8 cellular contexts compared by ENCODE assay signal in genomic region chr10:102408728-102409603, GRCh38. TPM values are rescaled to one million over a fixed set of nuclear protein-coding genes. Genes with fewer than 3 reads are reported as not detected.
DNase-seq lines count a peak whose midpoint lies in the region; ATAC-seq and TF ChIP-seq lines count a peak whose summit lies in the region.

No MANE protein-coding gene starts in this region.

- DNase-seq in GM12864 (ENCODE audit: low read depth), result no peak
- DNase-seq in T-helper 1 cell, result peak; percentile 40 to 67 (median 58)
- DNase-seq in ascending aorta (ENCODE audit: low spot score in 2 of 2), result no peak
- DNase-seq in stimulated activated CD4-positive, alpha-beta T cell treated with anti-CD3 and anti-CD28 coated beads, Interleukin-12 subunit alpha, Interleukin-12 subunit beta, amount 100 ng/mL, for 48 hours (ENCODE audit: low read depth in 2 of 3, low spot score in 1 of 3), result peak; percentile 65 to 75 (median 71)
- DNase-seq in NCI-H128 (lab: John Stamatoyannopoulos, UW; ENCODE audit: unreplicated experiment), result no peak

- no peak overlapping the region for H3K9ac ChIP-seq in iPS-20b (ENCODE audit: low read depth, low read length)

- H3K4me3 ChIP-seq in GM12864 (ENCODE audit: low read depth, low read length), result peak overlapping the region; percentile 12; the same call in 1 of the 2 replicates
- H3K4me3 ChIP-seq in ascending aorta, result peak overlapping the region; percentile 25 to 63
- H3K4me3 ChIP-seq in iPS-20b (ENCODE audit: low read length), result peak overlapping the region; percentile 66; the same call in 1 of the 2 replicates

- intact Hi-C loops in ascending aorta (cut with DNase I), result no loop called here

- TF ChIP-seq CTCF in GM12864 (IDR thresholded peaks at IDR 0.05; ENCODE audit: low read depth, low read length, missing control alignments) (no peak), ascending aorta (IDR thresholded peaks at IDR 0.05) (no peak)

- H3K36me3 ChIP-seq in ascending aorta, result no peaks in the 10 kb centered on the region
- H3K36me3 ChIP-seq in iPS-20b (ENCODE audit: insufficient read depth, low read depth, low read length), result no peaks in the 10 kb centered on the region

- no peak for ATAC-seq in GM21529 (IDR thresholded peaks at IDR 0.05; ENCODE audit: unreplicated experiment)
- ATAC-seq in GM21825 (IDR thresholded peaks at IDR 0.05; ENCODE audit: unreplicated experiment), result no peak

- H3K27ac ChIP-seq in ascending aorta, result no peak overlapping the region
- H3K27ac ChIP-seq in iPS-20b (ENCODE audit: low read length), result no peak overlapping the region

- no peaks in the 10 kb centered on the region for H3K9me3 ChIP-seq in ascending aorta
- no peaks in the 10 kb centered on the region for H3K9me3 ChIP-seq in iPS-20b (ENCODE audit: insufficient read depth, low read depth, low read length)

- peaks cover 16% of the 10 kb centered on the region for H3K27me3 ChIP-seq in ascending aorta
- peaks cover 76% of the 10 kb centered on the region for H3K27me3 ChIP-seq in iPS-20b (ENCODE audit: insufficient read depth, low read length)

- peaks cover 3 to 7% of the 10 kb centered on the region in 2 donors for H3K4me1 ChIP-seq in ascending aorta
- peaks cover 6% of the 10 kb centered on the region for H3K4me1 ChIP-seq in iPS-20b (ENCODE audit: insufficient read depth, low read length)

RNA-seq across cellular contexts. Expression of gene PSD, which starts 9.6 kb away (rescaled TPM):
- total RNA-seq in ascending aorta, result not detected

RNA-seq across cellular contexts. Expression of gene FBXL15, which starts 11.7 kb away (rescaled TPM):
- total RNA-seq in ascending aorta, result 16.5 TPM

RNA-seq across cellular contexts. Expression of gene NFKB2, which starts 13.5 kb away (rescaled TPM):
- 89.2 TPM for total RNA-seq in ascending aorta

RNA-seq across cellular contexts. Expression of gene CUEDC2, which starts 23.4 kb away (rescaled TPM):
- 45.1 TPM for total RNA-seq in ascending aorta

RNA-seq across cellular contexts. Expression of gene C10orf95, which starts 42.4 kb away (rescaled TPM):
- not detected for total RNA-seq in ascending aorta

Comparison
In these comparisons a context has a peak if more than half of its experiments do, and no peak if none do; other contexts are left out.
1. DNase-seq: peak in T-helper 1 cell (5 of 5) and stimulated activated CD4-positive, alpha-beta T cell treated with anti-CD3 and anti-CD28 coated beads, Interleukin-12 subunit alpha, Interleukin-12 subunit beta, amount 100 ng/mL, for 48 hours (3 of 3); none in GM12864 (single experiment), ascending aorta (0 of 2) and NCI-H128 (single experiment).
2. H3K4me3 ChIP-seq: peak in every context shown above with its lines; median percentile 66 in iPS-20b; 44 in ascending aorta; 12 in GM12864.